In genomic region chr12:132496270-132496669, GRCh38 we compare ENCODE assay signal across 21 cellular contexts. TPM values are rescaled to one million over a fixed set of nuclear protein-coding genes. Genes with fewer than 3 reads are reported as not detected.
DNase-seq lines count a peak whose midpoint lies in the region; ATAC-seq and TF ChIP-seq lines count a peak whose summit lies in the region.
"Had no signal": no experiment of that assay in that cellular context is flagged by ENCODE, and none has a peak within 500 bp of the region (broad histone marks: within the 10 kb centered on the region; RNA-seq: fewer than 3 reads in every experiment).

No MANE protein-coding gene starts in this region.

- WGBS in right lobe of liver (ENCODE audit: insufficient coverage, low coverage, low lambda C conversion rate, missing lambda C conversion rate): 77% methylated on average over 5 of the region's 14 CpGs

- peak overlapping the region; percentile 69 for H3K4me3 Mint-ChIP-seq in CD4-positive, alpha-beta T cell
- H3K4me3 Mint-ChIP-seq in glutamatergic neuron (ENCODE audit: unreplicated experiment): peak overlapping the region; percentile 72
- H3K4me3 Mint-ChIP-seq: activated naive CD8-positive, alpha-beta T cell treated with anti-CD3 and anti-CD28 coated beads, Interleukin-2, amount 10 ng/mL, durations not matched to agents 7 days and 5 days; GM23338; HFFc6 had no signal

- intact Hi-C loops in CD4-positive, alpha-beta T cell (cut with DNase I, micrococcal nuclease): no loop called here
- intact Hi-C loops in gastrocnemius medialis (cut with DNase I; ENCODE audit: low total_unique reads): no loop called here
- intact Hi-C loops in right lobe of liver (cut with DNase I): no loop called here

- no peak overlapping the region for H3K9ac ChIP-seq in Loucy (ENCODE audit: low read depth, low read length, poor library complexity, severe bottlenecking)

- H3K27me3 ChIP-seq in CD4-positive, alpha-beta T cell (ENCODE audit: control insufficient read depth, insufficient read depth, low read length): no peaks in the 10 kb centered on the region
- H3K27me3 ChIP-seq in Loucy (ENCODE audit: insufficient read depth, low read length, poor library complexity, severe bottlenecking): no peaks in the 10 kb centered on the region
- H3K27me3 ChIP-seq in gastrocnemius medialis: no peaks in the 10 kb centered on the region
- no peaks in the 10 kb centered on the region for H3K27me3 ChIP-seq in right lobe of liver

- peak overlapping the region; percentile 74 for H3K27ac Mint-ChIP-seq in CD4-positive, alpha-beta T cell
- H3K27ac Mint-ChIP-seq in glutamatergic neuron (ENCODE audit: unreplicated experiment): peak overlapping the region; percentile 91
- H3K27ac Mint-ChIP-seq: activated naive CD8-positive, alpha-beta T cell treated with anti-CD3 and anti-CD28 coated beads, Interleukin-2, amount 10 ng/mL, durations not matched to agents 7 days and 5 days; GM23338; HFFc6 had no signal

- no peaks in the 10 kb centered on the region for H3K9me3 ChIP-seq in CD4-positive, alpha-beta T cell (ENCODE audit: control insufficient read depth, low read length)
- H3K9me3 ChIP-seq in Loucy (ENCODE audit: insufficient read depth, low read depth, low read length) (no peaks in the 10 kb centered on the region), gastrocnemius medialis (no peaks in the 10 kb centered on the region), right lobe of liver (no peaks in the 10 kb centered on the region)

- CTCF ChIA-PET in CD4-positive, alpha-beta T cell (lab: Charles Lee): no interaction called here

- H3K9me3 Mint-ChIP-seq in CD4-positive, alpha-beta T cell: no peaks in the 10 kb centered on the region
- H3K9me3 Mint-ChIP-seq in glutamatergic neuron (ENCODE audit: unreplicated experiment): peaks cover 10% of the 10 kb centered on the region
- H3K9me3 Mint-ChIP-seq: activated naive CD8-positive, alpha-beta T cell treated with anti-CD3 and anti-CD28 coated beads, Interleukin-2, amount 10 ng/mL, durations not matched to agents 7 days and 5 days; GM23338; HFFc6 had no signal

- H3F3A ChIP-seq in Loucy (ENCODE audit: low read depth): no peaks in the 10 kb centered on the region

- H3K4me1 ChIP-seq in Loucy (ENCODE audit: insufficient read depth, low read length, poor library complexity, severe bottlenecking) (peaks cover 39% of the 10 kb centered on the region), gastrocnemius medialis (peaks cover 87 to 98% of the 10 kb centered on the region in 2 donors), right lobe of liver (peaks cover 0 to 73% (median 38%) of the 10 kb centered on the region in 4 donors)

- peaks cover 86% of the 10 kb centered on the region for H4K20me1 ChIP-seq in Loucy (ENCODE audit: insufficient read depth, low read length, poor library complexity, severe bottlenecking)

- H3K36me3 Mint-ChIP-seq in CD4-positive, alpha-beta T cell (ENCODE audit: low read depth): peaks cover 10% of the 10 kb centered on the region
- H3K36me3 Mint-ChIP-seq in glutamatergic neuron (ENCODE audit: unreplicated experiment): no peaks in the 10 kb centered on the region

- H3K79me2 ChIP-seq in Loucy (ENCODE audit: insufficient read depth, low read length): peaks cover 100% of the 10 kb centered on the region

- H3K27ac ChIP-seq in CD4-positive, alpha-beta T cell (ENCODE audit: low read depth, low read length): no peak overlapping the region
- H3K27ac ChIP-seq in gastrocnemius medialis (peak overlapping the region; percentile 55 to 72 (median 66)), right lobe of liver (no peak overlapping the region)

- H3K27me3 Mint-ChIP-seq in CD4-positive, alpha-beta T cell: no peaks in the 10 kb centered on the region
- H3K27me3 Mint-ChIP-seq in glutamatergic neuron (ENCODE audit: unreplicated experiment): peaks cover 7% of the 10 kb centered on the region
- H3K27me3 Mint-ChIP-seq: activated naive CD8-positive, alpha-beta T cell treated with anti-CD3 and anti-CD28 coated beads, Interleukin-2, amount 10 ng/mL, durations not matched to agents 7 days and 5 days had no signal

- POLR2A ChIA-PET in CD4-positive, alpha-beta T cell (lab: Charles Lee): no interaction called here

- H3K4me3 ChIP-seq in Loucy (ENCODE audit: low read length, poor library complexity, severe bottlenecking): no peak overlapping the region
- no peak overlapping the region for H3K4me3 ChIP-seq in gastrocnemius medialis
- no peak overlapping the region for H3K4me3 ChIP-seq in right lobe of liver
- H3K4me3 ChIP-seq: GM23338 had no signal

- in situ Hi-C loops in gastrocnemius medialis (cut with MboI; ENCODE audit: low sequenced_read_pairs in 4 of 4): no loop called here

- TF ChIP-seq POLR2A in gastrocnemius medialis (IDR thresholded peaks at IDR 0.05): no peak
- TF ChIP-seq POLR2A in right lobe of liver (IDR thresholded peaks at IDR 0.05): no peak

- no peak for TF ChIP-seq CTCF in CD4-positive, alpha-beta T cell (IDR thresholded peaks at IDR 0.05)
- TF ChIP-seq CTCF in Loucy (conservative IDR thresholded peaks at IDR 0.05; ENCODE audit: low read length): no peak
- TF ChIP-seq CTCF in glutamatergic neuron (IDR thresholded peaks at IDR 0.05; ENCODE audit: partially characterized antibody, unreplicated experiment): no peak
- TF ChIP-seq CTCF in gastrocnemius medialis (IDR thresholded peaks at IDR 0.05 in 4 of 5, conservative IDR thresholded peaks at IDR 0.05 in 1 of 5): no peak
- no peak for TF ChIP-seq CTCF in right lobe of liver (IDR thresholded peaks at IDR 0.05)

- H3K4me1 Mint-ChIP-seq in CD4-positive, alpha-beta T cell (ENCODE audit: low read depth): peaks cover 71% of the 10 kb centered on the region
- peaks cover 25% of the 10 kb centered on the region for H3K4me1 Mint-ChIP-seq in glutamatergic neuron (ENCODE audit: low read depth, unreplicated experiment)

- no peak for DNase-seq in CD4-positive, alpha-beta T cell
- DNase-seq in glutamatergic neuron (no peak), gastrocnemius medialis (no peak), COLO668 (lab: John Stamatoyannopoulos, UW; ENCODE audit: unreplicated experiment) (no peak), AG20443 (ENCODE audit: low spot score) (no peak), right lobe of liver (no peak)
- DNase-seq: activated CD4-positive, alpha-beta T cell treated with anti-CD3 and anti-CD28 coated beads, Interleukin-2, amount 50 U/mL, for 48 hours; activated effector memory CD4-positive, alpha-beta T cell treated with Interleukin-2 at 50 U/mL for 16 hours; activated naive CD8-positive, alpha-beta T cell treated with anti-CD3 and anti-CD28 coated beads, Interleukin-2, amount 10 ng/mL, durations not matched to agents 7 days and 5 days; HFFc6; islet precursor cell; Kasumi-1; MV-4-11; NCI-H146; NCI-H510A; PC-3; retina; stimulated activated CD4-positive, alpha-beta T cell treated with anti-CD3 and anti-CD28 coated beads, Interleukin-2, amount 100 ng/mL, for 48 hours had no signal

- no peaks in the 10 kb centered on the region for H3K9me2 ChIP-seq in Loucy (replicated peaks; ENCODE audit: low read depth, low read length)

- no peak for ATAC-seq in CD4-positive, alpha-beta T cell (ENCODE audit: poor library complexity)
- no peak for ATAC-seq in gastrocnemius medialis
- ATAC-seq in right lobe of liver: no peak
- ATAC-seq: GM23338, PC-3, Right ventricle myocardium inferior had no signal

- no peaks in the 10 kb centered on the region for H3K36me3 ChIP-seq in Loucy (ENCODE audit: insufficient read depth, low read length)
- H3K36me3 ChIP-seq in gastrocnemius medialis: no peaks in the 10 kb centered on the region
- no peaks in the 10 kb centered on the region for H3K36me3 ChIP-seq in right lobe of liver

- H3K4me2 ChIP-seq in Loucy (ENCODE audit: low read depth, low read length, poor library complexity, severe bottlenecking): peak overlapping the region; percentile 99
- H3K4me2 ChIP-seq: GM23338 had no signal

- no peak overlapping the region for H2AFZ ChIP-seq in Loucy (ENCODE audit: low read length)
- H2AFZ ChIP-seq: GM23338 had no signal

RNA-seq across cellular contexts. Expression of gene FBRSL1, which starts 6.3 kb away (rescaled TPM):
- total RNA-seq in CD4-positive, alpha-beta T cell: 10 to 100 TPM; 75.8 to 80.7 TPM
- total RNA-seq in glutamatergic neuron (ENCODE audit: unreplicated experiment) (211 TPM), gastrocnemius medialis (10 to 100 TPM in 3 of 4 donors, 1 to 10 TPM in 1; 8.4 to 29.4 (median 22.8) TPM), right lobe of liver (10 to 100 TPM; 16.2 to 27.6 (median 23.3) TPM)

Comparison
In these comparisons a context has a peak if more than half of its experiments do, and no peak if none do; other contexts are left out.
1. H3K27ac ChIP-seq: peak in gastrocnemius medialis (4 of 4); none in CD4-positive, alpha-beta T cell (single experiment) and right lobe of liver (0 of 3).